11 cellular contexts compared by ENCODE assay signal in genomic region chr7:29480456-29480855, GRCh38.
DNase-seq lines count a peak whose midpoint lies in the region; ATAC-seq and TF ChIP-seq lines count a peak whose summit lies in the region.
"Had no signal": no experiment of that assay in that cellular context is flagged by ENCODE, and none has a peak within 500 bp of the region (broad histone marks: within the 10 kb centered on the region; RNA-seq: fewer than 3 reads in every experiment).

No MANE protein-coding gene starts in this region.

- no peaks in the 10 kb centered on the region for H3K27me3 ChIP-seq in body of pancreas
- H3K27me3 ChIP-seq in rectal smooth muscle tissue (ENCODE audit: control insufficient read depth, insufficient read depth, low read length): no peaks in the 10 kb centered on the region

- H3K4me1 ChIP-seq in body of pancreas: peaks cover 24% of the 10 kb centered on the region
- H3K4me1 ChIP-seq in rectal smooth muscle tissue (ENCODE audit: control insufficient read depth, insufficient read depth, low read length): peaks cover 21% of the 10 kb centered on the region

- H3K9me3 ChIP-seq in body of pancreas: no peaks in the 10 kb centered on the region
- H3K9me3 ChIP-seq: SJSA1 had no signal

- H3K9ac ChIP-seq in rectal smooth muscle tissue (ENCODE audit: low read length): no peak overlapping the region

- TF ChIP-seq POLR2A in body of pancreas (IDR thresholded peaks at IDR 0.05): no peak

- DNase-seq in NCI-H1092 treated with DMSO at 0.1 percent for 48 hours (lab: John Stamatoyannopoulos, UW) (peak; percentile 48), body of pancreas (peak; percentile 52 to 81 (median 78)), left colon (no peak), DMS 273 treated with DMSO at 0.1 percent for 48 hours (lab: John Stamatoyannopoulos, UW) (no peak), NCI-H1694 (lab: John Stamatoyannopoulos, UW) (no peak), HT-29 (ENCODE audit: low spot score) (no peak), HuH-7.5 (ENCODE audit: low spot score) (no peak)
- DNase-seq: NCI-H524 had no signal

- intact Hi-C loops in body of pancreas (cut with DNase I) (no loop called here), left colon (cut with DNase I, micrococcal nuclease) (no loop called here)

- peak overlapping the region; percentile 4 to 41 (median 24) for H3K27ac ChIP-seq in body of pancreas
- H3K27ac ChIP-seq in rectal smooth muscle tissue (ENCODE audit: low read depth, low read length): peak overlapping the region; percentile 57
- H3K27ac ChIP-seq: SJSA1 had no signal

- H3K36me3 ChIP-seq in body of pancreas (replicated peaks in 1 of 2; ENCODE audit: insufficient read depth in 1 of 2, low read depth in 2 of 2) (no peaks in the 10 kb centered on the region), rectal smooth muscle tissue (ENCODE audit: control insufficient read depth, insufficient read depth, low read length) (no peaks in the 10 kb centered on the region)
- H3K36me3 ChIP-seq: SJSA1 had no signal

- H3K4me3 ChIP-seq in body of pancreas: no peak overlapping the region
- H3K4me3 ChIP-seq in rectal smooth muscle tissue (ENCODE audit: low read length): peak overlapping the region; percentile 9
- H3K4me3 ChIP-seq: GM23338, SJSA1 had no signal

- peak in 1 of 7 experiments; percentile 2 for TF ChIP-seq CTCF in body of pancreas (IDR thresholded peaks at IDR 0.05)

- ATAC-seq in body of pancreas: peak; percentile 88
- ATAC-seq in left colon: peak; percentile 57

- 44% methylated on average over 5 of the region's 5 CpGs for WGBS in body of pancreas, 2 donors

Comparison
In these comparisons a context has a peak if more than half of its experiments do, and no peak if none do; other contexts are left out.
1. DNase-seq: peak in NCI-H1092 treated with DMSO at 0.1 percent for 48 hours (single experiment) and body of pancreas (4 of 4); none in left colon (0 of 2), DMS 273 treated with DMSO at 0.1 percent for 48 hours (single experiment), NCI-H1694 (single experiment), HT-29 (single experiment) and HuH-7.5 (single experiment).